26 cellular contexts compared by ENCODE assay signal in the genomic region with DNA sequence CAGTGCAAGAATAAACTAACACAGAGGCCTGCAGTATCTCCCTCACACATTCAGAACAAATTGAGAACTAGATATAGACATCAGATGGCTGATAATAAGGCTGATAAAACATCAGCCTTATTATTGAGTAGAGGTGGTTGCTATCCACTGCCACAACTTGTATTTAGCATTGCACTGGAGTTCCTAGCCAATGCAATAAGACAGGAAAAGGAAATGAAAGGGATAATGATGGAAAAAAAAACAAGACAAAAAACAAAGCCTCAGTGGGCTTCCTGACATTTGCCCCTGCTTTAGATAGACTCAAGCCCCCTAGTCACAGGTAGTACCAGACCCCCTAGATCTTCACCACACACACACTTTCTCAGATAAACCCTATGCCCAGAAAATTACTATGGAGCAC. TPM values are rescaled to one million over a fixed set of nuclear protein-coding genes. Genes with fewer than 3 reads are reported as not detected.
DNase-seq lines count a peak whose midpoint lies in the region; FAIRE-seq and TF ChIP-seq lines count a peak whose summit lies in the region.
"Had no signal": no experiment of that assay in that cellular context is flagged by ENCODE, and none has a peak within 500 bp of the region (broad histone marks: within the 10 kb centered on the region; RNA-seq: fewer than 3 reads in every experiment).

No MANE protein-coding gene starts in this region.

- H3K36me3 ChIP-seq in astrocyte (ENCODE audit: insufficient read depth, low read length) (no peaks in the 10 kb centered on the region), esophagus squamous epithelium (no peaks in the 10 kb centered on the region), stomach (no peaks in the 10 kb centered on the region), WERI-Rb-1 (no peaks in the 10 kb centered on the region)

- no peak overlapping the region for H3K9ac ChIP-seq in astrocyte (ENCODE audit: low read length)

- no peaks in the 10 kb centered on the region for H4K20me1 ChIP-seq in astrocyte (ENCODE audit: insufficient read depth, low read length)

- peaks cover 2% of the 10 kb centered on the region for H3K36me3 Mint-ChIP-seq in astrocyte (ENCODE audit: low read depth, unreplicated experiment)

- TF ChIP-seq CTCF in AG04450 (IDR thresholded peaks at IDR 0.05; ENCODE audit: low read depth, low read length) (no peak), astrocyte (IDR thresholded peaks at IDR 0.05; ENCODE audit: insufficient read depth, low read depth, low read length) (no peak), esophagus squamous epithelium (IDR thresholded peaks at IDR 0.05) (no peak), stomach (IDR thresholded peaks at IDR 0.05) (no peak), WERI-Rb-1 (IDR thresholded peaks at IDR 0.05; ENCODE audit: low read depth, low read length) (no peak)

- intact Hi-C loops in esophagus squamous epithelium (cut with DNase I) = no loop called here
- intact Hi-C loops in stomach (cut with DNase I; ENCODE audit: low total_unique reads) = no loop called here

- TF ChIP-seq POLR2A in esophagus squamous epithelium (IDR thresholded peaks at IDR 0.05) (no peak), stomach (IDR thresholded peaks at IDR 0.05) (no peak)

- no peak overlapping the region for H3K4me3 ChIP-seq in AG04450 (ENCODE audit: low read depth, low read length)
- H3K4me3 ChIP-seq in astrocyte (ENCODE audit: insufficient read depth, low read depth, low read length) = no peak overlapping the region
- H3K4me3 ChIP-seq in esophagus squamous epithelium = no peak overlapping the region
- no peak overlapping the region for H3K4me3 ChIP-seq in stomach
- H3K4me3 ChIP-seq in WERI-Rb-1 (ENCODE audit: low read depth, low read length) = no peak overlapping the region

- POLR2A ChIA-PET in AG04450 (lab: Yijun Ruan, JAX) = no interaction called here

- H3K4me2 ChIP-seq in astrocyte (ENCODE audit: low read length) = no peak overlapping the region

- H3K4me1 ChIP-seq in astrocyte (ENCODE audit: insufficient read depth, low read length) (peaks cover 28% of the 10 kb centered on the region), esophagus squamous epithelium (peaks cover 4 to 33% (median 19%) of the 10 kb centered on the region in 3 donors), stomach (peaks cover 8 to 50% (median 20%) of the 10 kb centered on the region in 4 donors)

- H3K4me3 Mint-ChIP-seq in astrocyte (ENCODE audit: unreplicated experiment) = no peak overlapping the region

- H2AFZ ChIP-seq in astrocyte (ENCODE audit: low read depth, low read length) = no peak overlapping the region

- peaks cover 10% of the 10 kb centered on the region for H3K27me3 Mint-ChIP-seq in astrocyte (ENCODE audit: low read depth, unreplicated experiment)

- no peak for DNase-seq in AG04450 (ENCODE audit: low read depth, low spot score)
- no peak for DNase-seq in astrocyte (ENCODE audit: low read depth)
- no peak for DNase-seq in esophagus squamous epithelium (lab: John Stamatoyannopoulos, UW)
- DNase-seq in stomach = no peak
- no peak for DNase-seq in NCI-H2029 (lab: John Stamatoyannopoulos, UW)
- no peak for DNase-seq in mucosa of gallbladder (ENCODE audit: low spot score)
- DNase-seq in activated T-cell treated with anti-CD3 and anti-CD28 coated beads for 4 hours = no peak
- DNase-seq in WERI-Rb-1 = no peak
- DNase-seq: Calu3, DMS153, DND-41, H7, KBM-7, MV-4-11, NCI-H1105, NCI-H146, NCI-H2029 treated with DMSO at 0.1 percent for 48 hours, NCI-H446 treated with DMSO at 0.1 percent for 48 hours, NCI-H526 treated with DMSO at 0.1 percent for 48 hours, SIG-M5 had no signal

- H3K27me3 ChIP-seq in AG04450 (ENCODE audit: control insufficient read depth, insufficient read depth, low read length) (no peaks in the 10 kb centered on the region), astrocyte (ENCODE audit: insufficient read depth, low read length) (no peaks in the 10 kb centered on the region), esophagus squamous epithelium (peaks cover 0 to 11% (median 0%) of the 10 kb centered on the region in 4 donors), stomach (no peaks in the 10 kb centered on the region), WERI-Rb-1 (ENCODE audit: insufficient read depth, low read depth, severe bottlenecking) (no peaks in the 10 kb centered on the region)

- peaks cover under 1% of the 10 kb centered on the region for H3K4me1 Mint-ChIP-seq in astrocyte (ENCODE audit: low read depth, unreplicated experiment)

- no peaks in the 10 kb centered on the region for H3K79me2 ChIP-seq in astrocyte (ENCODE audit: insufficient read depth, low read length)

- H3K27ac ChIP-seq in AG04450 (ENCODE audit: low read depth, low read length) (peak overlapping the region; percentile 48), astrocyte (ENCODE audit: low read depth, low read length) (peak overlapping the region; percentile 45), esophagus squamous epithelium (peak overlapping the region in 3 of 4 donors; percentile 3 to 53 (median 6)), stomach (peak overlapping the region in 4 of 5 donors; percentile 10 to 66 (median 34)), WERI-Rb-1 (no peak overlapping the region)
- H3K27ac ChIP-seq: 22Rv1 had no signal

- CTCF ChIA-PET in AG04450 (lab: Charles Lee) = no interaction called here

- H3K27ac Mint-ChIP-seq in astrocyte (ENCODE audit: unreplicated experiment) = no peak overlapping the region

- H3K9me3 Mint-ChIP-seq in astrocyte (ENCODE audit: unreplicated experiment) = peaks cover 31% of the 10 kb centered on the region

- peaks cover 13% of the 10 kb centered on the region for H3K9me3 ChIP-seq in AG04450 (ENCODE audit: control insufficient read depth, insufficient read depth, low read length)
- peaks cover 5% of the 10 kb centered on the region for H3K9me3 ChIP-seq in astrocyte (ENCODE audit: insufficient read depth, low read depth, low read length)
- peaks cover 0 to 10% (median 9%) of the 10 kb centered on the region in 3 donors for H3K9me3 ChIP-seq in esophagus squamous epithelium
- peaks cover 0 to 13% (median 8%) of the 10 kb centered on the region in 4 donors for H3K9me3 ChIP-seq in stomach
- peaks cover 17% of the 10 kb centered on the region for H3K9me3 ChIP-seq in WERI-Rb-1 (ENCODE audit: severe bottlenecking)

- TF ChIP-seq EP300 in stomach (IDR thresholded peaks at IDR 0.05) = no peak

- FAIRE-seq in astrocyte (lab: Jason Lieb, UNC) = no peak
- FAIRE-seq: GM12892, HepG2 had no signal

RNA-seq across cellular contexts. Expression of gene ELN, which starts 33.2 kb away (rescaled TPM):
- polyA plus RNA-seq in AG04450 (2011; rRNA removed) (2.1 and 2.8 TPM in 2 replicates), stomach (10 to 100 TPM; 19.4 to 57.6 (median 28.8) TPM)
- 1.4 and 2.3 TPM in 2 replicates for polyA minus RNA-seq in AG04450 (2011; rRNA and poly(A)+ RNA removed)
- total RNA-seq in astrocyte (0.75 and 0.89 TPM in 2 replicates), esophagus squamous epithelium (100 to 1,000 TPM in 1 of 4 donors, 10 to 100 TPM in 2, 1 to 10 TPM in 1; 8.9 to 182 (median 20.3) TPM), stomach (100 to 1,000 TPM in 3 of 5 donors, 10 to 100 TPM in 2; 30.3 to 274 (median 122) TPM), mucosa of gallbladder (70.3 TPM)
- total RNA-seq: HT1080, MCF 10A, OCI-LY7 had no signal
